In genomic region chr3:141367038-141367730, GRCh38 we compare ENCODE assay signal across 10 cellular contexts. TPM values are rescaled to one million over a fixed set of nuclear protein-coding genes. Genes with fewer than 3 reads are reported as not detected.
DNase-seq lines count a peak whose midpoint lies in the region; ATAC-seq and TF ChIP-seq lines count a peak whose summit lies in the region.
"Had no signal": no experiment of that assay in that cellular context is flagged by ENCODE, and none has a peak within 500 bp of the region (broad histone marks: within the 10 kb centered on the region; RNA-seq: fewer than 3 reads in every experiment).

No MANE protein-coding gene starts in this region.

- H3K27ac ChIP-seq in neural progenitor cell: no peak overlapping the region

- H3K4me1 Mint-ChIP-seq in neural progenitor cell: peaks cover 49% of the 10 kb centered on the region

- H3F3A ChIP-seq in neural progenitor cell (ENCODE audit: low read depth): peaks cover 5% of the 10 kb centered on the region

- ATAC-seq in HG03442 (IDR thresholded peaks at IDR 0.05; ENCODE audit: unreplicated experiment) (no peak), GM19452 (IDR thresholded peaks at IDR 0.05; ENCODE audit: unreplicated experiment) (no peak)

- no peak for TF ChIP-seq CTCF in neural progenitor cell (IDR thresholded peaks at IDR 0.05)

- no peak overlapping the region for H3K4me2 ChIP-seq in neural progenitor cell

- H3K79me2 ChIP-seq in neural progenitor cell (ENCODE audit: low read depth): no peaks in the 10 kb centered on the region

- DNase-seq in AG08395 (ENCODE audit: low spot score) (peak; percentile 91), MG63 (peak; percentile 98), dermis blood vessel endothelial cell (peak; percentile 88), neural progenitor cell (ENCODE audit: low spot score) (no peak), SK-N-DZ (ENCODE audit: low spot score) (no peak), GM19240 (ENCODE audit: insufficient read length, low spot score) (no peak)
- DNase-seq: activated T-cell treated with anti-CD3 and anti-CD28 coated beads, Interleukin-2, amount 50 U/mL, for 48 hours; KG1 had no signal

- H3K27ac Mint-ChIP-seq in neural progenitor cell: peak overlapping the region; percentile 78

- H3K27me3 ChIP-seq in MG63 (no peaks in the 10 kb centered on the region), neural progenitor cell (no peaks in the 10 kb centered on the region)

- H3K4me3 ChIP-seq in MG63 (no peak overlapping the region), neural progenitor cell (no peak overlapping the region)

- H3K36me3 Mint-ChIP-seq in neural progenitor cell: peaks cover 12% of the 10 kb centered on the region

- H3K36me3 ChIP-seq in MG63 (peaks cover 5% of the 10 kb centered on the region; the same call in 1 of the 2 replicates), neural progenitor cell (no peaks in the 10 kb centered on the region)

- peaks cover 9% of the 10 kb centered on the region for H3K9me3 Mint-ChIP-seq in neural progenitor cell

- no peak overlapping the region for H3K9ac ChIP-seq in neural progenitor cell

- no peak overlapping the region for H3K4me3 Mint-ChIP-seq in neural progenitor cell

- no peaks in the 10 kb centered on the region for H4K20me1 ChIP-seq in neural progenitor cell (ENCODE audit: low read depth)

- peaks cover 4% of the 10 kb centered on the region for H3K4me1 ChIP-seq in neural progenitor cell

- no peaks in the 10 kb centered on the region for H3K27me3 Mint-ChIP-seq in neural progenitor cell (ENCODE audit: insufficient read depth, low read depth)

- H3K9me3 ChIP-seq in MG63 (peaks cover 4% of the 10 kb centered on the region), neural progenitor cell (ENCODE audit: low read depth) (no peaks in the 10 kb centered on the region)

- H2AFZ ChIP-seq in neural progenitor cell (replicated peaks): no peak overlapping the region

RNA-seq across cellular contexts. Expression of gene ZBTB38, which starts 1.1 kb away (rescaled TPM):
- total RNA-seq in MG63 (2014; rRNA removed; shearing (Covaris generic); ENCODE audit: low replicate concordance): 15.8 and 29.9 TPM in 2 replicates
- total RNA-seq in dermis blood vessel endothelial cell (92.4 and 113 TPM in 2 replicates), neural progenitor cell (ENCODE audit: low replicate concordance) (16.9 and 24.5 TPM in 2 replicates)
- polyA plus RNA-seq in SK-N-DZ (2014; cell fraction: cytosol; rRNA removed): 4.7 and 8.1 TPM in 2 replicates
- 4.0 and 4.3 TPM in 2 replicates for polyA plus RNA-seq in SK-N-DZ (2014; cell fraction: nucleus; rRNA removed)

Comparison
In these comparisons a context has a peak if more than half of its experiments do, and no peak if none do; other contexts are left out.
1. DNase-seq: peak in AG08395 (single experiment), MG63 (single experiment) and dermis blood vessel endothelial cell (single experiment); none in neural progenitor cell (single experiment), SK-N-DZ (single experiment) and GM19240 (single experiment).